8 cellular contexts compared by ENCODE assay signal in genomic region chr13:21458457-21458815, GRCh38. TPM values are rescaled to one million over a fixed set of nuclear protein-coding genes. Genes with fewer than 3 reads are reported as not detected.
DNase-seq lines count a peak whose midpoint lies in the region; ATAC-seq and TF ChIP-seq lines count a peak whose summit lies in the region.

No MANE protein-coding gene starts in this region.

- H3K9ac ChIP-seq in KMS-11, result peak overlapping the region; percentile 78

- peaks cover 39% of the 10 kb centered on the region for H3K79me2 ChIP-seq in KMS-11 (ENCODE audit: insufficient read depth, low read depth)

- intact Hi-C loops in right lobe of liver (cut with DNase I), result no loop called here

- H3K27me3 ChIP-seq in KMS-11 (ENCODE audit: insufficient read depth, low read depth) (no peaks in the 10 kb centered on the region), right lobe of liver (no peaks in the 10 kb centered on the region)

- H3K27ac ChIP-seq in KMS-11, result peak overlapping the region; percentile 75
- peak overlapping the region; percentile 91 for H3K27ac ChIP-seq in caudate nucleus (ENCODE audit: low read depth, low read length)
- peak overlapping the region; percentile 83 to 92 (median 90) for H3K27ac ChIP-seq in right lobe of liver

- H3K36me3 ChIP-seq in KMS-11 (ENCODE audit: insufficient read depth), result no peaks in the 10 kb centered on the region
- no peaks in the 10 kb centered on the region for H3K36me3 ChIP-seq in right lobe of liver

- no peaks in the 10 kb centered on the region for H3K9me3 ChIP-seq in right lobe of liver

- peaks cover 13% of the 10 kb centered on the region for H3K4me1 ChIP-seq in KMS-11 (ENCODE audit: low read depth, poor library complexity, severe bottlenecking)
- peaks cover 0 to 13% (median 0%) of the 10 kb centered on the region in 4 donors for H3K4me1 ChIP-seq in right lobe of liver

- peak; percentile 49 for ATAC-seq in GM21528 (IDR thresholded peaks at IDR 0.05; ENCODE audit: low FRiP score, unreplicated experiment)
- ATAC-seq in right lobe of liver, result peak; percentile 35 to 48 (median 42)

- 0% methylated on average over 16 of the region's 16 CpGs for WGBS in right lobe of liver (ENCODE audit: insufficient coverage, low coverage, low lambda C conversion rate, missing lambda C conversion rate)

- TF ChIP-seq POLR2A in right lobe of liver (IDR thresholded peaks at IDR 0.05), result no peak

- H3K4me3 ChIP-seq in KMS-11 (IDR thresholded peaks at IDR 0.05; ENCODE audit: insufficient read depth, low read depth, low read length) (no peak overlapping the region), right lobe of liver (peak overlapping the region; percentile 79 to 99 (median 95))

- peak overlapping the region; percentile 80 for H3K4me2 ChIP-seq in KMS-11

- no peaks in the 10 kb centered on the region for H4K20me1 ChIP-seq in KMS-11 (ENCODE audit: insufficient read depth)

- DNase-seq in DMS79 (lab: John Stamatoyannopoulos, UW) (peak; percentile 6), UCSD-AML1 (lab: John Stamatoyannopoulos, UW; ENCODE audit: unreplicated experiment) (peak; percentile 33), caudate nucleus (lab: John Stamatoyannopoulos, UW) (peak in 27 of 61 donors; percentile 7 to 68 (median 33)), right lobe of liver (peak; percentile 67 to 71 (median 68)), medulla oblongata (ENCODE audit: extremely low spot score) (no peak)
- peak; percentile 42 to 48 for DNase-seq in stimulated activated CD8-positive, alpha-beta memory T cell treated with anti-CD3 and anti-CD28 coated beads, Interleukin-15, amount 100 ng/mL, for 48 hours (ENCODE audit: low read depth in 2 of 2)

- H2AFZ ChIP-seq in KMS-11 (ENCODE audit: low read depth), result peak overlapping the region; percentile 71

- TF ChIP-seq CTCF in KMS-11 (conservative IDR thresholded peaks at IDR 0.05; ENCODE audit: low read depth, low read length) (no peak), right lobe of liver (IDR thresholded peaks at IDR 0.05) (no peak)

RNA-seq across cellular contexts. Expression of gene ZDHHC20, which starts 0.7 kb away (rescaled TPM):
- 10 to 100 TPM; 19.2 to 28.9 (median 23.4) TPM for total RNA-seq in right lobe of liver
